In genomic region chr10:17234541-17234940, GRCh38 we compare ENCODE assay signal across 9 cellular contexts. TPM values are rescaled to one million over a fixed set of nuclear protein-coding genes. Genes with fewer than 3 reads are reported as not detected.
DNase-seq lines count a peak whose midpoint lies in the region; ATAC-seq and TF ChIP-seq lines count a peak whose summit lies in the region.
"Had no signal": no experiment of that assay in that cellular context is flagged by ENCODE, and none has a peak within 500 bp of the region (broad histone marks: within the 10 kb centered on the region; RNA-seq: fewer than 3 reads in every experiment).

No MANE protein-coding gene starts in this region.

- POLR2A ChIA-PET in activated CD4-positive, alpha-beta memory T cell treated with anti-CD3 and anti-CD28 coated beads for 36 hours (lab: Charles Lee): no interaction called here

- ATAC-seq in stimulated activated effector memory CD8-positive, alpha-beta T cell treated with anti-CD3 and anti-CD28 coated beads, Interleukin-12 subunit alpha, Interleukin-12 subunit beta, amount 100 ng/mL, for 72 hours: no peak

- H3K4me1 Mint-ChIP-seq in activated CD4-positive, alpha-beta memory T cell treated with anti-CD3 and anti-CD28 coated beads for 36 hours (ENCODE audit: low read depth): peaks cover 52% of the 10 kb centered on the region
- H3K4me1 Mint-ChIP-seq in stimulated activated effector memory CD8-positive, alpha-beta T cell treated with anti-CD3 and anti-CD28 coated beads, Interleukin-12 subunit alpha, Interleukin-12 subunit beta, amount 100 ng/mL, for 72 hours: peaks cover 38% of the 10 kb centered on the region

- TF ChIP-seq CTCF in fibroblast of villous mesenchyme (IDR thresholded peaks at IDR 0.05; ENCODE audit: insufficient read depth, low read depth, low read length): no peak
- TF ChIP-seq CTCF in GM13976 (IDR thresholded peaks at IDR 0.05; ENCODE audit: borderline replicate concordance, control extremely low read depth, extremely low read depth, insufficient read depth, missing control alignments): no peak

- peak; percentile 89 for DNase-seq in DMS53 (lab: John Stamatoyannopoulos, UW)
- no peak for DNase-seq in activated CD4-positive, alpha-beta memory T cell treated with anti-CD3 and anti-CD28 coated beads for 36 hours
- DNase-seq in fibroblast of villous mesenchyme (ENCODE audit: low read depth): no peak
- DNase-seq in stimulated activated effector memory CD8-positive, alpha-beta T cell treated with anti-CD3 and anti-CD28 coated beads, Interleukin-12 subunit alpha, Interleukin-12 subunit beta, amount 100 ng/mL, for 72 hours (ENCODE audit: low spot score in 2 of 2): no peak
- no peak for DNase-seq in GM13976 (ENCODE audit: low spot score)
- no peak for DNase-seq in DMS79 treated with DMSO at 0.1 percent for 48 hours (lab: John Stamatoyannopoulos, UW)
- no peak for DNase-seq in NCI-H1694 treated with DMSO at 0.1 percent for 48 hours (lab: John Stamatoyannopoulos, UW)
- DNase-seq: kidney had no signal

- peaks cover 64% of the 10 kb centered on the region for H3K36me3 Mint-ChIP-seq in activated CD4-positive, alpha-beta memory T cell treated with anti-CD3 and anti-CD28 coated beads for 36 hours
- peaks cover 95% of the 10 kb centered on the region for H3K36me3 Mint-ChIP-seq in stimulated activated effector memory CD8-positive, alpha-beta T cell treated with anti-CD3 and anti-CD28 coated beads, Interleukin-12 subunit alpha, Interleukin-12 subunit beta, amount 100 ng/mL, for 72 hours

- in situ Hi-C loops in GM13976 (cut with MboI; ENCODE audit: low sequenced_read_pairs, unreplicated experiment): loop anchor here (10.0 kb wide), 1 partner anchor 210 kb away; no protein-coding TSS in a partner anchor

- peak overlapping the region; percentile 8 for H3K27ac Mint-ChIP-seq in activated CD4-positive, alpha-beta memory T cell treated with anti-CD3 and anti-CD28 coated beads for 36 hours
- peak overlapping the region; percentile 82 for H3K27ac Mint-ChIP-seq in stimulated activated effector memory CD8-positive, alpha-beta T cell treated with anti-CD3 and anti-CD28 coated beads, Interleukin-12 subunit alpha, Interleukin-12 subunit beta, amount 100 ng/mL, for 72 hours

- H3K4me3 Mint-ChIP-seq in activated CD4-positive, alpha-beta memory T cell treated with anti-CD3 and anti-CD28 coated beads for 36 hours: no peak overlapping the region
- H3K4me3 Mint-ChIP-seq in stimulated activated effector memory CD8-positive, alpha-beta T cell treated with anti-CD3 and anti-CD28 coated beads, Interleukin-12 subunit alpha, Interleukin-12 subunit beta, amount 100 ng/mL, for 72 hours: peak overlapping the region; percentile 53

- H3K9me3 Mint-ChIP-seq in activated CD4-positive, alpha-beta memory T cell treated with anti-CD3 and anti-CD28 coated beads for 36 hours: no peaks in the 10 kb centered on the region
- H3K9me3 Mint-ChIP-seq in stimulated activated effector memory CD8-positive, alpha-beta T cell treated with anti-CD3 and anti-CD28 coated beads, Interleukin-12 subunit alpha, Interleukin-12 subunit beta, amount 100 ng/mL, for 72 hours: no peaks in the 10 kb centered on the region

- no peaks in the 10 kb centered on the region for H3K27me3 Mint-ChIP-seq in activated CD4-positive, alpha-beta memory T cell treated with anti-CD3 and anti-CD28 coated beads for 36 hours

- H3K4me3 ChIP-seq in fibroblast of villous mesenchyme (ENCODE audit: low read depth, low read length): peak overlapping the region; percentile 12
- H3K4me3 ChIP-seq: SK-N-MC had no signal

- intact Hi-C loops in activated CD4-positive, alpha-beta memory T cell treated with anti-CD3 and anti-CD28 coated beads for 36 hours (cut with micrococcal nuclease): no loop called here

- CTCF ChIA-PET in activated CD4-positive, alpha-beta memory T cell treated with anti-CD3 and anti-CD28 coated beads for 36 hours (lab: Charles Lee): interaction anchor here (1.2 kb wide), 1 partner anchor 204 kb away, joined by 3 read pairs; no protein-coding TSS in a partner anchor

RNA-seq across cellular contexts. Expression of gene VIM, which starts 6.5 kb away (rescaled TPM):
- total RNA-seq in activated CD4-positive, alpha-beta memory T cell treated with anti-CD3 and anti-CD28 coated beads for 36 hours: 100 to 1,000 TPM; 515 to 525 TPM
- 4,579 and 6,589 TPM in 2 replicates for total RNA-seq in fibroblast of villous mesenchyme

RNA-seq across cellular contexts. Expression of gene TRDMT1, which starts 33.1 kb away (rescaled TPM):
- 1 to 10 TPM; 5.0 to 5.8 TPM for total RNA-seq in activated CD4-positive, alpha-beta memory T cell treated with anti-CD3 and anti-CD28 coated beads for 36 hours
- total RNA-seq in fibroblast of villous mesenchyme: 6.0 and 6.1 TPM in 2 replicates
